ENCODE assay signal across 23 cellular contexts in the genomic region with DNA sequence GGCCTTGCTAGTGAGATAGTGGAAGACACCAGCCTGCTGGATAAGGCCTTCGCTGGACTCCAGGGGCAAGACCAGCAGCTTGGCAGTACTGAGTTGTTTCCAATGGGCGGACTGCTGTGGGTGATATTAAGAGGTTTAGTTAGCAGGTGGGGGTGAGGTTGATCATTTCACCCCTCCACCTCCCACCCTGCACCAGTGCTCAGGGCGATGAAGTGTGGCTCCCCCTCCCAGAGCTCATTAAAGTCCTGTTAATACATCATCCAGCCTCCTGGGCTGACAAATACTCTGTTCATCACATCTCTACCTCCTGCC. TPM values are rescaled to one million over a fixed set of nuclear protein-coding genes. Genes with fewer than 3 reads are reported as not detected.
"Had no signal": no experiment of that assay in that cellular context is flagged by ENCODE, and none has a peak within 500 bp of the region (broad histone marks: within the 10 kb centered on the region; RNA-seq: fewer than 3 reads in every experiment).

No MANE protein-coding gene starts in this region.

- H3K4me3 Mint-ChIP-seq: activated naive CD4-positive, alpha-beta T cell treated with anti-CD3 and anti-CD28 coated beads for 36 hours; activated naive CD8-positive, alpha-beta T cell treated with anti-CD3 and anti-CD28 coated beads, Interleukin-2, amount 50 U/mL, for 24 hours; effector memory CD8-positive, alpha-beta T cell had no signal

- DNase-seq: activated CD4-positive, alpha-beta T cell treated with anti-CD3 and anti-CD28 coated beads, Interleukin-2, amount 50 U/mL, for 1 hour; activated CD8-positive, alpha-beta memory T cell treated with anti-CD3 and anti-CD28 coated beads for 24 hours; activated naive CD4-positive, alpha-beta T cell treated with anti-CD3 and anti-CD28 coated beads for 36 hours; activated naive CD8-positive, alpha-beta T cell treated with anti-CD3 and anti-CD28 coated beads, Interleukin-2, amount 50 U/mL, for 24 hours; dermis blood vessel endothelial cell; effector memory CD8-positive, alpha-beta T cell; erythroblast; gastrocnemius medialis; nucleus accumbens; right cardiac atrium; stimulated activated CD4-positive, alpha-beta T cell treated with anti-CD3 and anti-CD28 coated beads, Interleukin-4, amount 100 ng/mL, for 4 hours; stimulated activated CD8-positive, alpha-beta memory T cell treated with anti-CD3 and anti-CD28 coated beads, Interleukin-4, amount 100 ng/mL, for 48 hours; stimulated activated naive CD8-positive, alpha-beta T cell treated with anti-CD3 and anti-CD28 coated beads, Interleukin-15, Interleukin-2, amounts not matched to agents 100 U/mL and 50 U/mL, for 24 hours; T-helper 9 cell; upper lobe of right lung had no signal

- H3K9me3 Mint-ChIP-seq: activated naive CD4-positive, alpha-beta T cell treated with anti-CD3 and anti-CD28 coated beads for 36 hours; activated naive CD8-positive, alpha-beta T cell treated with anti-CD3 and anti-CD28 coated beads, Interleukin-2, amount 50 U/mL, for 24 hours; effector memory CD8-positive, alpha-beta T cell had no signal

- H3K36me3 ChIP-seq: ascending aorta, gastrocnemius medialis, upper lobe of right lung had no signal

- H3K4me3 ChIP-seq: ascending aorta, gastrocnemius medialis, SK-N-MC, skin epidermis, upper lobe of right lung had no signal

- H3K27ac ChIP-seq: ascending aorta, SK-N-MC, upper lobe of right lung had no signal

- H3K9me3 ChIP-seq: ascending aorta, gastrocnemius medialis, upper lobe of right lung had no signal

- H3K27ac Mint-ChIP-seq: activated naive CD4-positive, alpha-beta T cell treated with anti-CD3 and anti-CD28 coated beads for 36 hours; activated naive CD8-positive, alpha-beta T cell treated with anti-CD3 and anti-CD28 coated beads, Interleukin-2, amount 50 U/mL, for 24 hours; effector memory CD8-positive, alpha-beta T cell; progenitor cell of endocrine pancreas had no signal

- ATAC-seq: activated CD4-positive, CD25-positive, alpha-beta regulatory T cell treated with anti-CD3 and anti-CD28 coated beads, Interleukin-2, amount 50 U/mL, for 24 hours; activated naive CD8-positive, alpha-beta T cell treated with anti-CD3 and anti-CD28 coated beads, Interleukin-2, amount 50 U/mL, for 24 hours; effector memory CD8-positive, alpha-beta T cell; gastrocnemius medialis; stimulated activated naive CD8-positive, alpha-beta T cell treated with anti-CD3 and anti-CD28 coated beads, Interleukin-15, Interleukin-2, amounts not matched to agents 100 U/mL and 50 U/mL, for 24 hours; upper lobe of right lung had no signal

- H3K27me3 Mint-ChIP-seq: progenitor cell of endocrine pancreas had no signal

RNA-seq across cellular contexts. Expression of gene FIGNL2, which starts 2.4 kb away (rescaled TPM):
- total RNA-seq: ascending aorta, bronchial epithelial cell had no signal

RNA-seq across cellular contexts. Expression of gene ANKRD33, which starts 37.0 kb away (rescaled TPM):
- total RNA-seq: activated naive CD4-positive, alpha-beta T cell treated with anti-CD3 and anti-CD28 coated beads for 36 hours; ascending aorta; bronchial epithelial cell; dermis blood vessel endothelial cell; gastrocnemius medialis; kidney epithelial cell; lung microvascular endothelial cell; right cardiac atrium; upper lobe of right lung had no signal
- polyA plus RNA-seq: right cardiac atrium had no signal

RNA-seq across cellular contexts. Expression of gene ACVRL1, which starts 56.4 kb away (rescaled TPM):
- total RNA-seq: activated naive CD4-positive, alpha-beta T cell treated with anti-CD3 and anti-CD28 coated beads for 36 hours; progenitor cell of endocrine pancreas had no signal
